ENCODE assay signal across 34 cellular contexts in the genomic region with DNA sequence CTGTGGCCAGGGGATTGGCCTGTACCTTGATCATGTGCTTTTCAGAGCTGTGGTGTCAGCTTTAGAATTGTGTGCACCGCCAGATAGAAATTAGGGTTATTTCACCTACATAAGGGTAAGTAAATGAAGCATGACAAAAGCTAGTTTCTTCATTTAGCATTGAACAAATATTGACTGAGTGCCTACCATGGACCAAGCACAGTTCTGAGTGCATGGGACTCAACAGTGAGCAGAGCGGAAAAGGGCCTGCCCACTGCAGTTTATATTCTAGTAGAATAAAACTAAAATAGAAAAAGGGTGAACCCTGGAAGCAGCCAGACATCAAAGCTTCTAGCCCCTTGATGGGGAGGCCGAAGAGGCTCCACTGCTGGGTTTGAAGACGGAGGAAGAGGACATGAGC. TPM values are rescaled to one million over a fixed set of nuclear protein-coding genes. Genes with fewer than 3 reads are reported as not detected.
DNase-seq lines count a peak whose midpoint lies in the region; ATAC-seq and TF ChIP-seq lines count a peak whose summit lies in the region.
"Had no signal": no experiment of that assay in that cellular context is flagged by ENCODE, and none has a peak within 500 bp of the region (broad histone marks: within the 10 kb centered on the region; RNA-seq: fewer than 3 reads in every experiment).

No MANE protein-coding gene starts in this region.

- H3K27ac Mint-ChIP-seq in osteocyte (ENCODE audit: unreplicated experiment) = no peak overlapping the region
- H3K27ac Mint-ChIP-seq: activated T-helper 2 cell treated with anti-CD3 and anti-CD28 coated beads, Interferon-gamma antibody, Interleukin-2, Interleukin-4, amounts not matched to agents 10 μg/mL and 5 μg/mL and 100 μg/mL, durations not matched to agents 14 hours and 24 hours and 36 hours; brain; CD4-positive, alpha-beta T cell; endodermal cell had no signal

- POLR2A ChIA-PET in OCI-LY7 (lab: Charles Lee) = interaction anchor here (0.5 to 0.7 kb wide), 2 partner anchors 18 to 234 kb away, joined by 3 to 4 read pairs; no protein-coding TSS in a partner anchor

- no TSS peak for BruUV-seq in OCI-LY7 (replicated peaks; lab: Mats Ljungman, UMichigan)

- H3K4me1 ChIP-seq in BLaER1 treated with 17β-estradiol and CSF1 and Interleukin-3, amounts not matched to agents 10 nM and 100 nM = peaks cover 29 to 48% (median 33%) of the 10 kb centered on the region in 10 experiments
- H3K4me1 ChIP-seq in OCI-LY7 (ENCODE audit: insufficient read depth, low read length, poor library complexity, severe bottlenecking) = peaks cover 15% of the 10 kb centered on the region
- H3K4me1 ChIP-seq in upper lobe of right lung = no peaks in the 10 kb centered on the region

- H3K36me3 Mint-ChIP-seq in osteocyte (ENCODE audit: unreplicated experiment) = peaks cover 1% of the 10 kb centered on the region
- H3K36me3 Mint-ChIP-seq: brain had no signal

- intact Hi-C loops in OCI-LY7 (cut with micrococcal nuclease; ENCODE audit: unreplicated experiment) = no loop called here
- intact Hi-C loops in upper lobe of right lung (cut with DNase I) = no loop called here

- H3K4me1 Mint-ChIP-seq in osteocyte (ENCODE audit: unreplicated experiment) = peaks cover 10% of the 10 kb centered on the region

- CTCF ChIA-PET in OCI-LY7 (lab: Charles Lee; ENCODE audit: unreplicated experiment) = no interaction called here

- H3K9me3 Mint-ChIP-seq in osteocyte (ENCODE audit: unreplicated experiment) = no peaks in the 10 kb centered on the region
- H3K9me3 Mint-ChIP-seq: activated T-helper 2 cell treated with anti-CD3 and anti-CD28 coated beads, Interferon-gamma antibody, Interleukin-2, Interleukin-4, amounts not matched to agents 10 μg/mL and 5 μg/mL and 100 μg/mL, durations not matched to agents 14 hours and 24 hours and 36 hours; brain; CD4-positive, alpha-beta T cell had no signal

- H3K36me3 ChIP-seq in BLaER1 treated with 17β-estradiol and CSF1 and Interleukin-3, amounts not matched to agents 10 nM and 100 nM = no peaks in the 10 kb centered on the region
- H3K36me3 ChIP-seq in OCI-LY7 (ENCODE audit: insufficient read depth, low read length) (no peaks in the 10 kb centered on the region), upper lobe of right lung (no peaks in the 10 kb centered on the region)
- H3K36me3 ChIP-seq: suprapubic skin had no signal

- H3K4me3 ChIP-seq in BLaER1 treated with 17β-estradiol and CSF1 and Interleukin-3, amounts not matched to agents 10 nM and 100 nM = no peak overlapping the region
- no peak overlapping the region for H3K4me3 ChIP-seq in OCI-LY7 (ENCODE audit: low read depth, low read length, poor library complexity, severe bottlenecking)
- no peak overlapping the region for H3K4me3 ChIP-seq in upper lobe of right lung
- H3K4me3 ChIP-seq: skin epidermis, suprapubic skin had no signal

- peak overlapping the region in 4 of 11 experiments; percentile 30 to 57 (median 39); a peak in 8 of 22 replicates for H3K27ac ChIP-seq in BLaER1 treated with 17β-estradiol and CSF1 and Interleukin-3, amounts not matched to agents 10 nM and 100 nM
- H3K27ac ChIP-seq in OCI-LY7 (ENCODE audit: low read depth, low read length, poor library complexity, severe bottlenecking) (no peak overlapping the region), upper lobe of right lung (no peak overlapping the region)
- H3K27ac ChIP-seq: parathyroid adenoma, skin epidermis, suprapubic skin had no signal

- peak overlapping the region in 2 of 11 experiments; percentile 5 to 41; a peak in 2 of 22 replicates for H3K9ac ChIP-seq in BLaER1 treated with 17β-estradiol and CSF1 and Interleukin-3, amounts not matched to agents 10 nM and 100 nM
- H3K9ac ChIP-seq: parathyroid adenoma had no signal

- H3K27me3 ChIP-seq in BLaER1 treated with 17β-estradiol and CSF1 and Interleukin-3, amounts not matched to agents 10 nM and 100 nM = no peaks in the 10 kb centered on the region
- H3K27me3 ChIP-seq in upper lobe of right lung = no peaks in the 10 kb centered on the region
- H3K27me3 ChIP-seq: suprapubic skin had no signal

- no peak overlapping the region for H3K4me3 Mint-ChIP-seq in osteocyte (ENCODE audit: unreplicated experiment)
- H3K4me3 Mint-ChIP-seq: brain; CD4-positive, alpha-beta T cell; endodermal cell; neural crest cell had no signal

- TF ChIP-seq CTCF in OCI-LY7 (conservative IDR thresholded peaks at IDR 0.05; ENCODE audit: low read length) (no peak), osteocyte (IDR thresholded peaks at IDR 0.05) (no peak), upper lobe of right lung (IDR thresholded peaks at IDR 0.05) (no peak)

- H3K79me2 ChIP-seq in OCI-LY7 (ENCODE audit: insufficient read depth, low read depth, low read length) = no peaks in the 10 kb centered on the region
- H3K79me2 ChIP-seq: parathyroid adenoma had no signal

- no peaks in the 10 kb centered on the region for H3K27me3 Mint-ChIP-seq in osteocyte (ENCODE audit: unreplicated experiment)
- H3K27me3 Mint-ChIP-seq: CD4-positive, alpha-beta T cell had no signal

- no peaks in the 10 kb centered on the region for H4K20me1 ChIP-seq in BLaER1 treated with 17β-estradiol and CSF1 and Interleukin-3, amounts not matched to agents 10 nM and 100 nM
- H4K20me1 ChIP-seq in OCI-LY7 (ENCODE audit: insufficient read depth, low read length) = no peaks in the 10 kb centered on the region

- H3K9me3 ChIP-seq in BLaER1 treated with 17β-estradiol and CSF1 and Interleukin-3, amounts not matched to agents 10 nM and 100 nM (replicated peaks in 1 of 11) = no peaks in the 10 kb centered on the region
- no peaks in the 10 kb centered on the region for H3K9me3 ChIP-seq in OCI-LY7 (ENCODE audit: low read length)
- H3K9me3 ChIP-seq in upper lobe of right lung = no peaks in the 10 kb centered on the region
- H3K9me3 ChIP-seq: suprapubic skin had no signal

- H2AFZ ChIP-seq in OCI-LY7 (ENCODE audit: low read length) = 0 out of 2 replicates have a peak overlapping the region, but pooled peaks have one; percentile 32
- H2AFZ ChIP-seq: parathyroid adenoma had no signal

- H3K4me2 ChIP-seq in BLaER1 treated with 17β-estradiol and CSF1 and Interleukin-3, amounts not matched to agents 10 nM and 100 nM = peak overlapping the region; percentile 29 to 64 (median 45); a peak in 19 of 22 replicates
- no peak overlapping the region for H3K4me2 ChIP-seq in OCI-LY7 (ENCODE audit: low read length)

- DNase-seq in NCI-H2029 (lab: John Stamatoyannopoulos, UW) (peak; percentile 15), NCI-H2029 treated with DMSO at 0.1 percent for 48 hours (lab: John Stamatoyannopoulos, UW) (no peak), NCI-H146 (lab: John Stamatoyannopoulos, UW) (peak; percentile 61), OCI-LY7 (ENCODE audit: low spot score) (no peak), osteocyte (ENCODE audit: extremely low spot score, unreplicated experiment) (no peak), upper lobe of right lung (no peak)
- DNase-seq: activated CD4-positive, alpha-beta T cell treated with anti-CD3 and anti-CD28 coated beads, Interleukin-2, amount 50 U/mL, for 48 hours; activated CD8-positive, alpha-beta memory T cell treated with anti-CD3 and anti-CD28 coated beads, Interleukin-2, amount 50 U/mL, for 48 hours; activated naive CD4-positive, alpha-beta T cell treated with anti-CD3 and anti-CD28 coated beads, Interleukin-2, amount 50 U/mL, for 16 hours; CD4-positive, alpha-beta T cell; dermis blood vessel endothelial cell; endodermal cell; foreskin fibroblast; Kasumi-1; mesenchymal stem cell; MV-4-11; NCI-H1436; NCI-H2171; NCI-H526; retina; stimulated activated naive CD4-positive, alpha-beta T cell treated with Interleukin-2 at 50 U/mL for 16 hours had no signal

- no peaks in the 10 kb centered on the region for H3K9me2 ChIP-seq in OCI-LY7 (ENCODE audit: insufficient read depth, low read length)

- ATAC-seq in upper lobe of right lung (no peak), HG02623 (IDR thresholded peaks at IDR 0.05; ENCODE audit: unreplicated experiment) (no peak)
- ATAC-seq: esophagus mucosa, HCT116, left lobe of liver had no signal

RNA-seq across cellular contexts. Expression of gene ECT2L, which starts 25.6 kb away (rescaled TPM):
- not detected in 2 replicates for total RNA-seq in OCI-LY7 (2014; rRNA removed; shearing (Covaris generic))
- not detected in 2 replicates for total RNA-seq in OCI-LY7 (2022)
- total RNA-seq in osteocyte = 0.13 TPM in 1 of 2 replicates, not detected in the other
- not detected for total RNA-seq in upper lobe of right lung
- total RNA-seq: A172; activated T-helper 2 cell treated with anti-CD3 and anti-CD28 coated beads, Interferon-gamma antibody, Interleukin-2, Interleukin-4, amounts not matched to agents 10 μg/mL and 5 μg/mL and 100 μg/mL, durations not matched to agents 14 hours and 24 hours and 36 hours; CD4-positive, alpha-beta T cell; dermis blood vessel endothelial cell; endodermal cell; esophagus mucosa; left lobe of liver; neural crest cell; T-helper 1 cell treated with Interleukin-12 subunit alpha and Interleukin-12 subunit beta and Interleukin-4 antibody, amounts not matched to agents 30 ng/mL and 1 ng/mL, for 36 hours had no signal

RNA-seq across cellular contexts. Expression of gene CCDC28A, which starts 48.0 kb away (rescaled TPM):
- total RNA-seq in OCI-LY7 (2014; rRNA removed; shearing (Covaris generic)) = 11.0 and 13.5 TPM in 2 replicates
- 20.9 and 22.4 TPM in 2 replicates for total RNA-seq in OCI-LY7 (2022)
- total RNA-seq in osteocyte = 11.7 and 12.9 TPM in 2 replicates
- 19.3 TPM for total RNA-seq in upper lobe of right lung

Comparison
In these comparisons a context has a peak if more than half of its experiments do, and no peak if none do; other contexts are left out.
1. DNase-seq: peak in NCI-H2029 (single experiment) and NCI-H146 (single experiment); none in NCI-H2029 treated with DMSO at 0.1 percent for 48 hours (single experiment), OCI-LY7 (single experiment), osteocyte (single experiment) and upper lobe of right lung (single experiment).